In genomic region chr19:16247353-16248182, GRCh38 we compare ENCODE assay signal across 8 cellular contexts. TPM values are rescaled to one million over a fixed set of nuclear protein-coding genes. Genes with fewer than 3 reads are reported as not detected.
DNase-seq lines count a peak whose midpoint lies in the region; ATAC-seq and TF ChIP-seq lines count a peak whose summit lies in the region.

No MANE protein-coding gene starts in this region.

- peak overlapping the region; percentile 14 for H3K14ac ChIP-seq in neuronal stem cell (ENCODE audit: low read length)

- H3K4me2 ChIP-seq in KMS-11 (no peak overlapping the region), neuronal stem cell (ENCODE audit: insufficient read depth, low read length, poor library complexity, severe bottlenecking) (no peak overlapping the region)

- H3K27ac ChIP-seq in KMS-11 (no peak overlapping the region), neuronal stem cell (replicated peaks; ENCODE audit: low read length) (no peak overlapping the region)

- H4K20me1 ChIP-seq in KMS-11 (ENCODE audit: insufficient read depth) = no peaks in the 10 kb centered on the region

- no peak overlapping the region for H2AK5ac ChIP-seq in neuronal stem cell (ENCODE audit: low read depth, low read length)

- no peak overlapping the region for H3K18ac ChIP-seq in neuronal stem cell (ENCODE audit: low read length)

- no peak overlapping the region for H2BK120ac ChIP-seq in neuronal stem cell (ENCODE audit: low read depth, low read length)

- no peaks in the 10 kb centered on the region for H3K79me2 ChIP-seq in KMS-11 (ENCODE audit: insufficient read depth, low read depth)

- H2BK5ac ChIP-seq in neuronal stem cell (ENCODE audit: low read length) = no peak overlapping the region

- no CpG with 5 or more reads among the region's 18 CpGs for WGBS in neuronal stem cell (ENCODE audit: extremely low coverage in 2 of 2, insufficient read length in 2 of 2, insufficient replicate concordance in 1 of 2), 2 donors

- no peaks in the 10 kb centered on the region; the same call in 1 of the 2 replicates for H3K27me3 ChIP-seq in KMS-11 (ENCODE audit: insufficient read depth, low read depth)
- H3K27me3 ChIP-seq in neuronal stem cell (ENCODE audit: control insufficient read depth in 3 of 3, insufficient read depth in 3 of 3, low read depth in 1 of 3, low read length in 3 of 3) = no peaks in the 10 kb centered on the region

- no peaks in the 10 kb centered on the region for H3K9me3 ChIP-seq in neuronal stem cell (replicated peaks in 1 of 2; ENCODE audit: control insufficient read depth in 2 of 2, insufficient read depth in 1 of 2, low read depth in 1 of 2, low read length in 2 of 2)

- H3K4ac ChIP-seq in neuronal stem cell (ENCODE audit: low read length) = no peak overlapping the region

- H4K91ac ChIP-seq in neuronal stem cell (ENCODE audit: low read depth, low read length, poor library complexity) = no peak overlapping the region

- no peak overlapping the region for H4K8ac ChIP-seq in neuronal stem cell (ENCODE audit: low read depth, low read length)

- DNase-seq in DMS114 treated with DMSO at 0.1 percent for 48 hours (lab: John Stamatoyannopoulos, UW; ENCODE audit: unreplicated experiment) (peak; percentile 68), SHP77 treated with DMSO at 0.1 percent for 48 hours (lab: John Stamatoyannopoulos, UW) (peak; percentile 70), fibroblast of the aortic adventitia (ENCODE audit: low read depth) (peak; percentile 78), neuronal stem cell (ENCODE audit: low spot score) (peak; percentile 82), stromal cell of bone marrow (ENCODE audit: low read depth) (peak; percentile 38)
- peak; percentile 69 for DNase-seq in activated effector memory CD4-positive, alpha-beta T cell treated with Interleukin-2 at 50 U/mL for 16 hours

- TF ChIP-seq CTCF in KMS-11 (conservative IDR thresholded peaks at IDR 0.05; ENCODE audit: low read depth, low read length) = peak; percentile 95
- TF ChIP-seq CTCF in fibroblast of the aortic adventitia (IDR thresholded peaks at IDR 0.05; ENCODE audit: insufficient read depth, low read length) = peak; percentile 95

- H3K4me1 ChIP-seq in KMS-11 (ENCODE audit: low read depth, poor library complexity, severe bottlenecking) (peaks cover 7% of the 10 kb centered on the region), neuronal stem cell (ENCODE audit: control insufficient read depth in 2 of 2, insufficient read depth in 1 of 2, low read depth in 1 of 2, low read length in 2 of 2) (no peaks in the 10 kb centered on the region)

- no peaks in the 10 kb centered on the region for H3K79me1 ChIP-seq in neuronal stem cell (ENCODE audit: low read depth, low read length)

- H2AFZ ChIP-seq in KMS-11 (ENCODE audit: low read depth) (no peak overlapping the region), neuronal stem cell (ENCODE audit: low read length) (peak overlapping the region; percentile 65)

- no peak overlapping the region for H2BK12ac ChIP-seq in neuronal stem cell (ENCODE audit: low read length)

- no peak overlapping the region for H2BK15ac ChIP-seq in neuronal stem cell (ENCODE audit: low read length)

- H3K23ac ChIP-seq in neuronal stem cell (ENCODE audit: low read depth, low read length, poor library complexity) = peak overlapping the region; percentile 75

- H3K9ac ChIP-seq in KMS-11 = no peak overlapping the region
- no peak overlapping the region for H3K9ac ChIP-seq in neuronal stem cell (ENCODE audit: low read depth, low read length, poor library complexity)

- H3K36me3 ChIP-seq in KMS-11 (ENCODE audit: insufficient read depth) (no peaks in the 10 kb centered on the region), neuronal stem cell (replicated peaks in 1 of 2; ENCODE audit: control insufficient read depth in 2 of 2, insufficient read depth in 2 of 2, low read length in 2 of 2) (no peaks in the 10 kb centered on the region)

- no peak for ATAC-seq in HG02798 (IDR thresholded peaks at IDR 0.05; ENCODE audit: poor library complexity, unreplicated experiment)

- H3K4me3 ChIP-seq in KMS-11 (IDR thresholded peaks at IDR 0.05; ENCODE audit: insufficient read depth, low read depth, low read length) (no peak overlapping the region), fibroblast of the aortic adventitia (ENCODE audit: low read depth, low read length) (no peak overlapping the region), neuronal stem cell (ENCODE audit: low read length in 2 of 2) (no peak overlapping the region)

RNA-seq across cellular contexts. Expression of gene AP1M1, which starts 49.9 kb away (rescaled TPM):
- 7.8 and 78.5 TPM in 2 replicates for total RNA-seq in fibroblast of the aortic adventitia (ENCODE audit: low replicate concordance)
- 44.3 TPM for polyA plus RNA-seq in neuronal stem cell (2013, experiment 1 of 2)
- 44.6 TPM for polyA plus RNA-seq in neuronal stem cell (2013, experiment 2 of 2)
